12 cellular contexts compared by ENCODE assay signal in genomic region chr10:12162927-12163326, GRCh38. TPM values are rescaled to one million over a fixed set of nuclear protein-coding genes. Genes with fewer than 3 reads are reported as not detected.
DNase-seq lines count a peak whose midpoint lies in the region; ATAC-seq and TF ChIP-seq lines count a peak whose summit lies in the region.
"Had no signal": no experiment of that assay in that cellular context is flagged by ENCODE, and none has a peak within 500 bp of the region (broad histone marks: within the 10 kb centered on the region; RNA-seq: fewer than 3 reads in every experiment).

No MANE protein-coding gene starts in this region.

- POLR2A ChIA-PET in Panc1 (lab: Charles Lee), result no interaction called here

- ATAC-seq in CD4-positive, CD25-positive, alpha-beta regulatory T cell (ENCODE audit: low read depth in 2 of 2), result no peak
- ATAC-seq in Panc1 (no peak), GM18519 (IDR thresholded peaks at IDR 0.05; ENCODE audit: low FRiP score, unreplicated experiment) (no peak)

- H2AK5ac ChIP-seq in trophoblast cell (ENCODE audit: low read length), result no peak overlapping the region

- H3K9me3 ChIP-seq in CD4-positive, CD25-positive, alpha-beta regulatory T cell (ENCODE audit: control insufficient read depth in 2 of 2, low read length in 2 of 2), result no peaks in the 10 kb centered on the region
- H3K9me3 ChIP-seq in Panc1 (ENCODE audit: control insufficient read depth, insufficient read depth, low read depth, low read length) (no peaks in the 10 kb centered on the region), trophoblast cell (ENCODE audit: insufficient read depth, low read depth, low read length) (peaks cover 2% of the 10 kb centered on the region)

- no peak overlapping the region for H4K8ac ChIP-seq in trophoblast cell (ENCODE audit: low read depth, low read length)

- no peak overlapping the region for H4K91ac ChIP-seq in trophoblast cell (ENCODE audit: low read depth, low read length)

- peak overlapping the region; percentile 39 for H3K27ac Mint-ChIP-seq in activated T-cell treated with anti-CD3 and anti-CD28 coated beads, Interleukin-2, amount 50 U/mL, for 24 hours
- peak overlapping the region in 1 of 3 donors; percentile 51 for H3K27ac Mint-ChIP-seq in CD4-positive, CD25-positive, alpha-beta regulatory T cell
- H3K27ac Mint-ChIP-seq: CD14-positive monocyte had no signal

- no peaks in the 10 kb centered on the region for H3K9me3 Mint-ChIP-seq in activated T-cell treated with anti-CD3 and anti-CD28 coated beads, Interleukin-2, amount 50 U/mL, for 24 hours
- no peaks in the 10 kb centered on the region for H3K9me3 Mint-ChIP-seq in CD4-positive, CD25-positive, alpha-beta regulatory T cell

- H3K79me2 ChIP-seq in trophoblast cell (ENCODE audit: control insufficient read depth, insufficient read depth, low read length, poor library complexity), result no peaks in the 10 kb centered on the region

- in situ Hi-C loops in Panc1 (cut with HindIII; ENCODE audit: low pct_unique_long_range_greater_than_20kb, low sequenced_read_pairs), result no loop called here

- H3K9ac ChIP-seq in trophoblast cell (ENCODE audit: low read length), result peak overlapping the region; percentile 13

- intact Hi-C loops in Panc1 (cut with micrococcal nuclease; ENCODE audit: unreplicated experiment), result no loop called here

- no peak overlapping the region for H2BK120ac ChIP-seq in trophoblast cell (ENCODE audit: insufficient read depth, low read length, poor library complexity)

- TSS peak; percentile 36 for BruUV-seq in Panc1 (replicated peaks; lab: Mats Ljungman, UMichigan)

- peaks cover 5% of the 10 kb centered on the region for H3K4me1 Mint-ChIP-seq in activated T-cell treated with anti-CD3 and anti-CD28 coated beads, Interleukin-2, amount 50 U/mL, for 24 hours (ENCODE audit: low read depth)
- H3K4me1 Mint-ChIP-seq in CD4-positive, CD25-positive, alpha-beta regulatory T cell, result peaks cover 0 to 1% (median 0%) of the 10 kb centered on the region in 4 donors

- no peaks in the 10 kb centered on the region for H3K79me1 ChIP-seq in trophoblast cell (ENCODE audit: low read length)

- no peak for DNase-seq in activated T-cell treated with anti-CD3 and anti-CD28 coated beads, Interleukin-2, amount 50 U/mL, for 24 hours
- no peak for DNase-seq in activated T-cell treated with anti-CD3 and anti-CD28 coated beads for 4 hours
- no peak for DNase-seq in CD4-positive, CD25-positive, alpha-beta regulatory T cell
- no peak for DNase-seq in Panc1 (ENCODE audit: low read depth, low spot score)
- DNase-seq in trophoblast cell, result no peak
- no peak for DNase-seq in NCI-H345 treated with DMSO at 0.1 percent for 48 hours (lab: John Stamatoyannopoulos, UW; ENCODE audit: unreplicated experiment)
- DNase-seq: DMS53, GF-D8, HCEC 1CT had no signal

- peak overlapping the region; percentile 2 for H3K27ac ChIP-seq in CD4-positive, CD25-positive, alpha-beta regulatory T cell (ENCODE audit: insufficient read depth, low read length, poor library complexity, severe bottlenecking)
- H3K27ac ChIP-seq in Panc1 (ENCODE audit: low read length) (no peak overlapping the region), trophoblast cell (ENCODE audit: low read depth, low read length) (no peak overlapping the region)
- H3K27ac ChIP-seq: HL-60 had no signal

- H3K36me3 ChIP-seq in CD4-positive, CD25-positive, alpha-beta regulatory T cell (ENCODE audit: control insufficient read depth, insufficient read depth, low read length), result peaks cover 65% of the 10 kb centered on the region
- peaks cover 15% of the 10 kb centered on the region for H3K36me3 ChIP-seq in Panc1 (ENCODE audit: control insufficient read depth, insufficient read depth, low read length)
- H3K36me3 ChIP-seq in trophoblast cell (ENCODE audit: control insufficient read depth in 1 of 2, insufficient read depth in 2 of 2, low read length in 2 of 2), result peaks cover 17 to 27% of the 10 kb centered on the region in 2 experiments

- H3K14ac ChIP-seq in trophoblast cell (ENCODE audit: low read length), result no peak overlapping the region

- H3K18ac ChIP-seq in trophoblast cell (ENCODE audit: low read length), result no peak overlapping the region

- H3K4me2 ChIP-seq in trophoblast cell (ENCODE audit: low read length), result no peak overlapping the region

- H3K4ac ChIP-seq in trophoblast cell (ENCODE audit: low read depth, low read length), result no peak overlapping the region

- no peaks in the 10 kb centered on the region for H3K27me3 Mint-ChIP-seq in activated T-cell treated with anti-CD3 and anti-CD28 coated beads, Interleukin-2, amount 50 U/mL, for 24 hours
- H3K27me3 Mint-ChIP-seq in CD4-positive, CD25-positive, alpha-beta regulatory T cell, result no peaks in the 10 kb centered on the region

- no peak overlapping the region for H3K23ac ChIP-seq in trophoblast cell (ENCODE audit: low read length)

- no peak for TF ChIP-seq CTCF in Panc1 (IDR thresholded peaks at IDR 0.05)

- WGBS in trophoblast cell (ENCODE audit: extremely low coverage, insufficient coverage, insufficient read length), result no CpG with 5 or more reads among the region's 6 CpGs

- no peak overlapping the region for H2BK12ac ChIP-seq in trophoblast cell (ENCODE audit: low read length)

- no peak overlapping the region for H3K4me3 Mint-ChIP-seq in activated T-cell treated with anti-CD3 and anti-CD28 coated beads, Interleukin-2, amount 50 U/mL, for 24 hours
- no peak overlapping the region for H3K4me3 Mint-ChIP-seq in CD4-positive, CD25-positive, alpha-beta regulatory T cell

- H4K12ac ChIP-seq in trophoblast cell (ENCODE audit: low read depth, low read length), result no peak overlapping the region

- no peak overlapping the region for H3K4me3 ChIP-seq in CD4-positive, CD25-positive, alpha-beta regulatory T cell (ENCODE audit: low read depth, low read length)
- H3K4me3 ChIP-seq in Panc1 (ENCODE audit: low read depth in 2 of 2, low read length in 2 of 2) (no peak overlapping the region), trophoblast cell (ENCODE audit: low read depth, low read length) (no peak overlapping the region)

- no peak overlapping the region for H2AFZ ChIP-seq in trophoblast cell (ENCODE audit: insufficient read depth, low read length, poor library complexity)

- peaks cover 88% of the 10 kb centered on the region for H3K36me3 Mint-ChIP-seq in activated T-cell treated with anti-CD3 and anti-CD28 coated beads, Interleukin-2, amount 50 U/mL, for 24 hours (ENCODE audit: low read depth)
- H3K36me3 Mint-ChIP-seq in CD4-positive, CD25-positive, alpha-beta regulatory T cell, result peaks cover 36% of the 10 kb centered on the region

- no peaks in the 10 kb centered on the region for H3K4me1 ChIP-seq in CD4-positive, CD25-positive, alpha-beta regulatory T cell (ENCODE audit: control insufficient read depth, insufficient read depth, low read length, poor library complexity, severe bottlenecking)
- no peaks in the 10 kb centered on the region for H3K4me1 ChIP-seq in Panc1 (ENCODE audit: control insufficient read depth, insufficient read depth, low read length)
- H3K4me1 ChIP-seq in trophoblast cell (ENCODE audit: control insufficient read depth in 1 of 2, insufficient read depth in 2 of 2, low read length in 2 of 2), result peaks cover 0 to 4% of the 10 kb centered on the region in 2 experiments

- CTCF ChIA-PET in Panc1 (lab: Charles Lee), result no interaction called here

- H2BK5ac ChIP-seq in trophoblast cell (ENCODE audit: low read depth, low read length, poor library complexity), result no peak overlapping the region

- H3K27me3 ChIP-seq in CD4-positive, CD25-positive, alpha-beta regulatory T cell (ENCODE audit: control insufficient read depth, insufficient read depth, low read length), result no peaks in the 10 kb centered on the region
- H3K27me3 ChIP-seq in Panc1 (ENCODE audit: control insufficient read depth, insufficient read depth, low read length) (no peaks in the 10 kb centered on the region), trophoblast cell (ENCODE audit: insufficient read depth, low read length) (no peaks in the 10 kb centered on the region)

RNA-seq across cellular contexts. Expression of gene NUDT5, which starts 32.8 kb away (rescaled TPM):
- total RNA-seq in CD4-positive, CD25-positive, alpha-beta regulatory T cell, result 38.1 TPM
- 100 to 1,000 TPM in 1 of 4 donors, 10 to 100 TPM in 3; 71.5 to 103 (median 89.7) TPM for polyA plus RNA-seq in CD4-positive, CD25-positive, alpha-beta regulatory T cell
- total RNA-seq in Panc1 (2021; ENCODE audit: unreplicated experiment), result 54.0 TPM
- polyA plus RNA-seq in Panc1 (2012; ENCODE audit: insufficient read length), result 54.4 TPM
- 69.0 and 70.2 TPM in 2 replicates for polyA plus RNA-seq in trophoblast cell (2013)

RNA-seq across cellular contexts. Expression of gene CDC123, which starts 33.1 kb away (rescaled TPM):
- 50.3 TPM for total RNA-seq in CD4-positive, CD25-positive, alpha-beta regulatory T cell
- 100 to 1,000 TPM in 3 of 4 donors, 10 to 100 TPM in 1; 91.1 to 111 (median 102) TPM for polyA plus RNA-seq in CD4-positive, CD25-positive, alpha-beta regulatory T cell
- total RNA-seq in Panc1 (2021; ENCODE audit: unreplicated experiment), result 66.3 TPM
- 115 TPM for polyA plus RNA-seq in Panc1 (2012; ENCODE audit: insufficient read length)
- 95.4 and 98.0 TPM in 2 replicates for polyA plus RNA-seq in trophoblast cell (2013)

RNA-seq across cellular contexts. Expression of gene SEC61A2, which starts 33.5 kb away (rescaled TPM):
- 25.2 TPM for total RNA-seq in CD4-positive, CD25-positive, alpha-beta regulatory T cell
- polyA plus RNA-seq in CD4-positive, CD25-positive, alpha-beta regulatory T cell, result 1 to 10 TPM; 1.6 to 5.4 (median 2.5) TPM
- 8.8 TPM for total RNA-seq in Panc1 (2021; ENCODE audit: unreplicated experiment)
- 5.0 TPM for polyA plus RNA-seq in Panc1 (2012; ENCODE audit: insufficient read length)
- polyA plus RNA-seq in trophoblast cell (2013), result 9.5 and 9.9 TPM in 2 replicates
